In genomic region chr1:56755911-56756310, GRCh38 we compare ENCODE assay signal across 23 cellular contexts.
DNase-seq lines count a peak whose midpoint lies in the region; TF ChIP-seq lines count a peak whose summit lies in the region.
"Had no signal": no experiment of that assay in that cellular context is flagged by ENCODE, and none has a peak within 500 bp of the region (broad histone marks: within the 10 kb centered on the region; RNA-seq: fewer than 3 reads in every experiment).

No MANE protein-coding gene starts in this region.

- BruUV-seq in Calu3 (replicated peaks; lab: Mats Ljungman, UMichigan) = no TSS peak

- H2BK5ac ChIP-seq in trophoblast cell (ENCODE audit: low read depth, low read length, poor library complexity) (no peak overlapping the region), neuronal stem cell (ENCODE audit: low read length) (no peak overlapping the region)

- H3K9me3 ChIP-seq in trophoblast cell (ENCODE audit: insufficient read depth, low read depth, low read length) (peaks cover 3% of the 10 kb centered on the region), neuronal stem cell (replicated peaks in 1 of 2; ENCODE audit: control insufficient read depth in 2 of 2, insufficient read depth in 1 of 2, low read depth in 1 of 2, low read length in 2 of 2) (no peaks in the 10 kb centered on the region), ovary (no peaks in the 10 kb centered on the region)
- H3K9me3 ChIP-seq: BLaER1, Caco-2 had no signal

- H2AFZ ChIP-seq in trophoblast cell (ENCODE audit: insufficient read depth, low read length, poor library complexity) (no peak overlapping the region), neuronal stem cell (ENCODE audit: low read length) (no peak overlapping the region)
- H2AFZ ChIP-seq: GM23248 had no signal

- H3K18ac ChIP-seq in trophoblast cell (ENCODE audit: low read length) (no peak overlapping the region), neuronal stem cell (ENCODE audit: low read length) (no peak overlapping the region)

- no peak overlapping the region for H4K12ac ChIP-seq in trophoblast cell (ENCODE audit: low read depth, low read length)

- TF ChIP-seq POLR2A in ovary (IDR thresholded peaks at IDR 0.05) = no peak

- H3K36me3 Mint-ChIP-seq in Calu3 (ENCODE audit: insufficient read depth, unreplicated experiment) = no peaks in the 10 kb centered on the region
- H3K36me3 Mint-ChIP-seq: CD4-positive, CD25-positive, alpha-beta regulatory T cell; CD8-positive, alpha-beta T cell had no signal

- peaks cover 3% of the 10 kb centered on the region for H3K9me3 Mint-ChIP-seq in Calu3 (ENCODE audit: low read depth, unreplicated experiment)
- H3K9me3 Mint-ChIP-seq: CD8-positive, alpha-beta T cell had no signal

- H3K27ac ChIP-seq in trophoblast cell (ENCODE audit: low read depth, low read length) (no peak overlapping the region), neuronal stem cell (replicated peaks; ENCODE audit: low read length) (no peak overlapping the region), ovary (no peak overlapping the region)
- H3K27ac ChIP-seq: 22Rv1, BLaER1, C4-2B, GM23248 had no signal

- H3K4ac ChIP-seq in trophoblast cell (ENCODE audit: low read depth, low read length) = no peak overlapping the region
- H3K4ac ChIP-seq in neuronal stem cell (ENCODE audit: low read length) = no peak overlapping the region

- intact Hi-C loops in Calu3 (cut with micrococcal nuclease; ENCODE audit: unreplicated experiment) (no loop called here), ovary (cut with DNase I) (no loop called here)

- H3K27me3 ChIP-seq in trophoblast cell (ENCODE audit: insufficient read depth, low read length) (no peaks in the 10 kb centered on the region), neuronal stem cell (ENCODE audit: control insufficient read depth in 3 of 3, insufficient read depth in 3 of 3, low read depth in 1 of 3, low read length in 3 of 3) (peaks cover 0 to 16% (median 0%) of the 10 kb centered on the region in 3 experiments), ovary (no peaks in the 10 kb centered on the region)
- H3K27me3 ChIP-seq: BLaER1 had no signal

- WGBS in trophoblast cell (ENCODE audit: extremely low coverage, insufficient coverage, insufficient read length) = no CpG with 5 or more reads among the region's 2 CpGs
- no CpG with 5 or more reads among the region's 2 CpGs for WGBS in neuronal stem cell (ENCODE audit: extremely low coverage in 2 of 2, insufficient read length in 2 of 2, insufficient replicate concordance in 1 of 2), 2 donors
- 67 to 95% (median 93%) methylated on average over 2 of the region's 2 CpGs for WGBS in ovary, 3 donors

- H3K9ac ChIP-seq in trophoblast cell (ENCODE audit: low read length) (no peak overlapping the region), neuronal stem cell (ENCODE audit: low read depth, low read length, poor library complexity) (no peak overlapping the region)
- H3K9ac ChIP-seq: BLaER1, GM23248 had no signal

- H3K4me3 Mint-ChIP-seq in Calu3 (ENCODE audit: low read depth, unreplicated experiment) = no peak overlapping the region
- H3K4me3 Mint-ChIP-seq: B cell; CD4-positive, CD25-positive, alpha-beta regulatory T cell; CD8-positive, alpha-beta T cell had no signal

- TF ChIP-seq EP300 in ovary (IDR thresholded peaks at IDR 0.05) = no peak

- H2BK120ac ChIP-seq in trophoblast cell (ENCODE audit: insufficient read depth, low read length, poor library complexity) (no peak overlapping the region), neuronal stem cell (ENCODE audit: low read depth, low read length) (no peak overlapping the region)

- H3K14ac ChIP-seq in trophoblast cell (ENCODE audit: low read length) = no peak overlapping the region
- no peak overlapping the region for H3K14ac ChIP-seq in neuronal stem cell (ENCODE audit: low read length)

- no peaks in the 10 kb centered on the region for H3K36me3 ChIP-seq in trophoblast cell (ENCODE audit: control insufficient read depth in 1 of 2, insufficient read depth in 2 of 2, low read length in 2 of 2)
- no peaks in the 10 kb centered on the region for H3K36me3 ChIP-seq in neuronal stem cell (replicated peaks in 1 of 2; ENCODE audit: control insufficient read depth in 2 of 2, insufficient read depth in 2 of 2, low read length in 2 of 2)
- H3K36me3 ChIP-seq in ovary = no peaks in the 10 kb centered on the region
- H3K36me3 ChIP-seq: BLaER1 had no signal

- H2BK15ac ChIP-seq in neuronal stem cell (ENCODE audit: low read length) = no peak overlapping the region

- H3K4me3 ChIP-seq in trophoblast cell (ENCODE audit: low read depth, low read length) (no peak overlapping the region), neuronal stem cell (ENCODE audit: low read length in 2 of 2) (no peak overlapping the region), ovary (no peak overlapping the region)
- H3K4me3 ChIP-seq: BLaER1, GM12878, GM23248 had no signal

- H3K27ac Mint-ChIP-seq in Calu3 (ENCODE audit: unreplicated experiment) = peak overlapping the region; percentile 12
- H3K27ac Mint-ChIP-seq: B cell; CD4-positive, CD25-positive, alpha-beta regulatory T cell; CD8-positive, alpha-beta T cell had no signal

- no peak overlapping the region for H4K91ac ChIP-seq in trophoblast cell (ENCODE audit: low read depth, low read length)
- H4K91ac ChIP-seq in neuronal stem cell (ENCODE audit: low read depth, low read length, poor library complexity) = no peak overlapping the region

- H2BK12ac ChIP-seq in trophoblast cell (ENCODE audit: low read length) (no peak overlapping the region), neuronal stem cell (ENCODE audit: low read length) (no peak overlapping the region)

- H3K4me2 ChIP-seq in trophoblast cell (ENCODE audit: low read length) = no peak overlapping the region
- no peak overlapping the region for H3K4me2 ChIP-seq in neuronal stem cell (ENCODE audit: insufficient read depth, low read length, poor library complexity, severe bottlenecking)
- H3K4me2 ChIP-seq: BLaER1 had no signal

- H3K79me2 ChIP-seq in trophoblast cell (ENCODE audit: control insufficient read depth, insufficient read depth, low read length, poor library complexity) = no peaks in the 10 kb centered on the region

- H4K8ac ChIP-seq in trophoblast cell (ENCODE audit: low read depth, low read length) = no peak overlapping the region
- no peak overlapping the region for H4K8ac ChIP-seq in neuronal stem cell (ENCODE audit: low read depth, low read length)

- no peaks in the 10 kb centered on the region for H3K27me3 Mint-ChIP-seq in Calu3 (ENCODE audit: unreplicated experiment)
- H3K27me3 Mint-ChIP-seq: CD4-positive, CD25-positive, alpha-beta regulatory T cell had no signal

- H2AK5ac ChIP-seq in trophoblast cell (ENCODE audit: low read length) = no peak overlapping the region
- no peak overlapping the region for H2AK5ac ChIP-seq in neuronal stem cell (ENCODE audit: low read depth, low read length)

- no peak for DNase-seq in Calu3
- DNase-seq in SW480 (ENCODE audit: low spot score) = peak; percentile 2
- DNase-seq in kidney glomerular epithelial cell (lab: John Stamatoyannopoulos, UW) = peak; percentile 54
- DNase-seq in trophoblast cell = peak; percentile 7 to 70
- DNase-seq in iPS-NIHi11 (ENCODE audit: low spot score) = no peak
- no peak for DNase-seq in T-helper 9 cell
- DNase-seq in neuronal stem cell (ENCODE audit: low spot score) = no peak
- DNase-seq in ovary = no peak
- DNase-seq: Caco-2; CD4-positive, CD25-positive, alpha-beta regulatory T cell; CD8-positive, alpha-beta T cell; DMS 273 treated with DMSO at 0.1 percent for 48 hours; DMS79; EL; GDM1; GM23248; H7; HCEC 1CT had no signal

- H3K23ac ChIP-seq in trophoblast cell (ENCODE audit: low read length) = no peak overlapping the region
- H3K23ac ChIP-seq in neuronal stem cell (ENCODE audit: low read depth, low read length, poor library complexity) = no peak overlapping the region

- TF ChIP-seq CTCF in Calu3 (IDR thresholded peaks at IDR 0.05; ENCODE audit: unreplicated experiment) = no peak
- TF ChIP-seq CTCF in ovary (IDR thresholded peaks at IDR 0.05) = no peak

- peaks cover 28% of the 10 kb centered on the region for H3K4me1 Mint-ChIP-seq in Calu3 (ENCODE audit: low read depth, unreplicated experiment)
- H3K4me1 Mint-ChIP-seq: CD4-positive, CD25-positive, alpha-beta regulatory T cell had no signal

- CTCF ChIA-PET in Calu3 (lab: Charles Lee) = interaction anchor here (1.6 kb wide), 1 partner anchor 48 kb away, joined by 5 read pairs; no protein-coding TSS in a partner anchor

- H3K79me1 ChIP-seq in trophoblast cell (ENCODE audit: low read length) = no peaks in the 10 kb centered on the region
- no peaks in the 10 kb centered on the region for H3K79me1 ChIP-seq in neuronal stem cell (ENCODE audit: low read depth, low read length)

- H3K4me1 ChIP-seq in trophoblast cell (ENCODE audit: control insufficient read depth in 1 of 2, insufficient read depth in 2 of 2, low read length in 2 of 2) = no peaks in the 10 kb centered on the region
- H3K4me1 ChIP-seq in neuronal stem cell (ENCODE audit: control insufficient read depth in 2 of 2, insufficient read depth in 1 of 2, low read depth in 1 of 2, low read length in 2 of 2) = no peaks in the 10 kb centered on the region
- H3K4me1 ChIP-seq in ovary (ENCODE audit: insufficient read depth) = no peaks in the 10 kb centered on the region
- H3K4me1 ChIP-seq: BLaER1 had no signal

Comparison
In these comparisons a context has a peak if more than half of its experiments do, and no peak if none do; other contexts are left out.
1. DNase-seq: peak in SW480 (single experiment), kidney glomerular epithelial cell (single experiment) and trophoblast cell (2 of 2); none in Calu3 (single experiment), iPS-NIHi11 (single experiment), T-helper 9 cell (single experiment), neuronal stem cell (single experiment) and ovary (0 of 5).